In the genomic region with DNA sequence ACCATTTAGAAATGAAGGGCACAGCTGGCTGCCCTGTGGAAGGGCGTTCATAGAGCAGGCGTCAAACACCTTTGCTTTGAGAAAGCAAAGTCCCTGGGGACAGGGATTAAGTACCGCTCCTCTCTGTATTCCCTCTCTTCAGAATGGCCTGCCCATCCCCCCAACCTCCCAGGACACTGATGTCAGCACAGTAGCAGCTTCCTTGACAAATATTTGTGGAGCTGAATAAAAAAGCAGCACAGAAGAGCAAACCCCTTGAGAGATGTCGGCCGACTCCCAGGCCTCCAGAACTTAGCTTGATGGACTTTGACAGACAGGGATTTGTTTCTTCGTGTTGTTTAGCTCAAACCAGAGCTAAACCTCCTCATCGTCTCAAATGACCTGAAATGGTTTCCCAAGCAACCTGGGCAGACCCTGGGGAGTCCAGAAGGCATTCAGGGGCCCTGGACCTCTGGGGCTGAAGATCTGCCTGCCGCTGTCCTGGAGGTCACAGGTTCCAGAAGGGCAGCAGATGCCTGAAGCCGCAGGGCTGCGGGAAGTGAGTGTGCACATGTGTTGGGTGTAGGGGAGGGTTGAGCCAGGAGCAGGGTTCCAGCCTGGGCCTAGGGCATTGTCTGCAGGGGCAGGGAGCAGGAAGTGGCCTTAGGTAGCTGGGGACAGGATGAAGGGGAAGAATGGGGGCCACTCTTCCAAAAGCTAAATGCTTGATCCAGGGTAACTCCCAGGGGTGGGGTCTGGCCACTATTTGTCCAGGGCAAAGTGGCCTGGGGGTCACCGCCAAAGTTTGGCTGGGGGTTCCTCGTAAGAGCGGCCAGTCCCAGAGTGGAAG, we compare ENCODE assay signal across 21 cellular contexts. TPM values are rescaled to one million over a fixed set of nuclear protein-coding genes. Genes with fewer than 3 reads are reported as not detected.
DNase-seq lines count a peak whose midpoint lies in the region; ATAC-seq, FAIRE-seq and TF ChIP-seq lines count a peak whose summit lies in the region.
"Had no signal": no experiment of that assay in that cellular context is flagged by ENCODE, and none has a peak within 500 bp of the region (broad histone marks: within the 10 kb centered on the region; RNA-seq: fewer than 3 reads in every experiment).

No MANE protein-coding gene starts in this region.

- peaks cover 2% of the 10 kb centered on the region for H3K27me3 Mint-ChIP-seq in neural crest cell (ENCODE audit: low read depth)
- H3K27me3 Mint-ChIP-seq: activated naive CD8-positive, alpha-beta T cell; CD4-positive, CD25-positive, alpha-beta regulatory T cell had no signal

- H3K4me3 Mint-ChIP-seq in neural crest cell, result peak overlapping the region; percentile 60
- H3K4me3 Mint-ChIP-seq: activated CD4-positive, alpha-beta T cell treated with anti-CD3 and anti-CD28 coated beads, Interleukin-2, amount 10 ng/mL, durations not matched to agents 7 days and 5 days; activated naive CD8-positive, alpha-beta T cell; CD4-positive, CD25-positive, alpha-beta regulatory T cell had no signal

- H3K36me3 ChIP-seq in HUES6 (ENCODE audit: control insufficient read depth, insufficient read depth, low read length) (no peaks in the 10 kb centered on the region), NT2/D1 (ENCODE audit: insufficient read depth, insufficient read length, low read length) (no peaks in the 10 kb centered on the region)
- H3K36me3 ChIP-seq: brain microvascular endothelial cell, transverse colon had no signal

- H3K27ac ChIP-seq in HUES6 (ENCODE audit: low read depth, low read length), result no peak overlapping the region
- H3K27ac ChIP-seq: brain microvascular endothelial cell, PC-9, transverse colon had no signal

- H3K27me3 ChIP-seq in HUES6 (ENCODE audit: control insufficient read depth, insufficient read depth, low read length), result no peaks in the 10 kb centered on the region
- peaks cover 3% of the 10 kb centered on the region for H3K27me3 ChIP-seq in NT2/D1 (ENCODE audit: insufficient read depth, insufficient read length)
- H3K27me3 ChIP-seq: brain microvascular endothelial cell, transverse colon had no signal

- TF ChIP-seq POLR2A in H54 (IDR thresholded peaks at IDR 0.05; ENCODE audit: low read depth, low read length), result no peak

- H3K9me3 Mint-ChIP-seq in neural crest cell, result peaks cover 11% of the 10 kb centered on the region
- H3K9me3 Mint-ChIP-seq: activated CD4-positive, alpha-beta T cell treated with anti-CD3 and anti-CD28 coated beads, Interleukin-2, amount 10 ng/mL, durations not matched to agents 7 days and 5 days; CD4-positive, CD25-positive, alpha-beta regulatory T cell had no signal

- H3K4me1 ChIP-seq in HUES6 (ENCODE audit: control insufficient read depth, insufficient read depth, low read length), result peaks cover 14% of the 10 kb centered on the region
- peaks cover 14% of the 10 kb centered on the region for H3K4me1 ChIP-seq in NT2/D1 (ENCODE audit: insufficient read depth, insufficient read length)
- H3K4me1 ChIP-seq: transverse colon had no signal

- no peak for TF ChIP-seq CTCF in neural crest cell (conservative IDR thresholded peaks at IDR 0.05)

- peaks cover 4% of the 10 kb centered on the region for H3K36me3 Mint-ChIP-seq in neural crest cell (ENCODE audit: low read depth)
- H3K36me3 Mint-ChIP-seq: activated naive CD8-positive, alpha-beta T cell; CD4-positive, CD25-positive, alpha-beta regulatory T cell had no signal

- H3K9ac ChIP-seq in HUES6 (ENCODE audit: low read length) (peak overlapping the region; percentile 13), NT2/D1 (ENCODE audit: insufficient read length, low read depth) (peak overlapping the region; percentile 52)

- DNase-seq in NCI-H1417 (lab: John Stamatoyannopoulos, UW) (peak in 2 of 3 experiments; percentile 28 to 65), NCI-H1417 treated with DMSO at 0.1 percent for 48 hours (lab: John Stamatoyannopoulos, UW) (no peak), NT2/D1 (ENCODE audit: low read depth, low spot score) (peak; percentile 76), neural crest cell (ENCODE audit: low read depth, low spot score) (peak; percentile 28), NCI-H446 treated with DMSO at 0.1 percent for 48 hours (lab: John Stamatoyannopoulos, UW) (no peak), H54 (ENCODE audit: insufficient read length, low spot score) (no peak)
- DNase-seq: activated CD4-positive, alpha-beta T cell treated with anti-CD3 and anti-CD28 coated beads, Interleukin-2, amount 10 ng/mL, durations not matched to agents 7 days and 5 days; activated T-cell treated with anti-CD3 and anti-CD28 coated beads, Interleukin-2, amount 50 U/mL, for 48 hours; brain microvascular endothelial cell; CD4-positive, CD25-positive, alpha-beta regulatory T cell; dermis blood vessel endothelial cell; GF-D8; hippocampal formation; PC-9; stimulated activated naive CD4-positive, alpha-beta T cell; transverse colon had no signal

- no peak for ATAC-seq in GM21825 (IDR thresholded peaks at IDR 0.05; ENCODE audit: unreplicated experiment)
- ATAC-seq: left colon, SK-N-SH treated with all-trans-retinoic acid at 6 μM for 48 hours had no signal

- peaks cover 45% of the 10 kb centered on the region for H3K4me1 Mint-ChIP-seq in neural crest cell
- H3K4me1 Mint-ChIP-seq: activated CD4-positive, alpha-beta T cell treated with anti-CD3 and anti-CD28 coated beads, Interleukin-2, amount 10 ng/mL, durations not matched to agents 7 days and 5 days; CD4-positive, CD25-positive, alpha-beta regulatory T cell had no signal

- no peak for FAIRE-seq in H54 (lab: Jason Lieb, UNC)

- H3K4me3 ChIP-seq in HUES6 (ENCODE audit: low read depth, low read length), result no peak overlapping the region
- H3K4me3 ChIP-seq in NT2/D1 (ENCODE audit: insufficient read length, low read depth), result no peak overlapping the region
- H3K4me3 ChIP-seq: PC-9, transverse colon had no signal

- H3K27ac Mint-ChIP-seq in neural crest cell (ENCODE audit: unreplicated experiment), result peak overlapping the region; percentile 48
- H3K27ac Mint-ChIP-seq: activated CD4-positive, alpha-beta T cell treated with anti-CD3 and anti-CD28 coated beads, Interleukin-2, amount 10 ng/mL, durations not matched to agents 7 days and 5 days; activated naive CD8-positive, alpha-beta T cell; CD4-positive, CD25-positive, alpha-beta regulatory T cell had no signal

- H3K9me3 ChIP-seq in HUES6 (ENCODE audit: control insufficient read depth, insufficient read depth, low read depth, low read length) (no peaks in the 10 kb centered on the region), NT2/D1 (ENCODE audit: insufficient read depth, low read length) (peaks cover 5% of the 10 kb centered on the region)
- H3K9me3 ChIP-seq: transverse colon had no signal

RNA-seq across cellular contexts. Expression of a gene that starts 42.3 kb away (rescaled TPM):
- total RNA-seq in neural crest cell, result 49.8 and 54.7 TPM in 2 replicates
- total RNA-seq: dermis blood vessel endothelial cell had no signal

Comparison
In these comparisons a context has a peak if more than half of its experiments do, and no peak if none do; other contexts are left out.
1. DNase-seq: peak in NCI-H1417 (2 of 3), NT2/D1 (single experiment) and neural crest cell (single experiment); none in NCI-H1417 treated with DMSO at 0.1 percent for 48 hours (single experiment), NCI-H446 treated with DMSO at 0.1 percent for 48 hours (single experiment) and H54 (single experiment).